ENCODE assay signal across 12 cellular contexts in the genomic region with DNA sequence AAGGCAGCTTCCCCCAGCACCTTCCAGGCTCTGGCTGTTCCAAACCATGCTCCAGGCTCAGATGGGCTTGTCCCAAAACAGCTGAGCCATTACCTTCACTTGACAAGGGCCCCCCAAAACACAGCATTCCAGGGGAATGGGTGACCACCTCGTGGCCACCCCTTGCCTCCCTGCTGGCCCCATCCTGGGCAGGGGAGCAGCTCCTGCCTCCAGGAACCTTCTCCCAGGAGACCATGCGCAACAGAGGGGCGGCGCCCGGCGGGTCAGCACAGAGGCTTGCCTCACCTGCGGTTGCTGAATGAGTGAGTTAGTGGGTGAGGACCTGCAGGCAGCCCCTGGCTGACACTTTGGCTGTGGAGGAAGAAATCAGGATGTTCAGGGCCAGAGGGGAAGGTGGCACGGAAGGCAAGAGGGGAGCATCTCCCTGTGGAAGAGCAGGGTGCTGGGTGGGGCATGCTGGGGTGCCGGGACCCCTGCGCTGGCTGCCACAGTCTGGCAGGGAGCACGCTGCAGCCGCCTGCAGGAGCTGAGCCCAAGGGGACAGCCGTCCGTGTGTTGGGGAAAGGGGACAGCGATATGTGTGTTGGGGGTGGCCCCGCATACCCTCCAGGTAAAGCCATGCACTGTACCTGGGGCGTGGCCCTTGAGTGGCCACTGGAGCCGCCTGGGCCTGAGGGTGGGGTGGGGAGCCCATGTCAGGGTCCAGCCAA. TPM values are rescaled to one million over a fixed set of nuclear protein-coding genes. Genes with fewer than 3 reads are reported as not detected.
A peak's percentile ranks its signal among the peaks of the same experiment; 100 is the strongest.
DNase-seq lines count a peak whose midpoint lies in the region; ATAC-seq, FAIRE-seq and TF ChIP-seq lines count a peak whose summit lies in the region.
"Had no signal": no experiment of that assay in that cellular context is flagged by ENCODE, and none has a peak within 500 bp of the region (broad histone marks: within the 10 kb centered on the region; RNA-seq: fewer than 3 reads in every experiment).

No MANE protein-coding gene starts in this region.

- no TSS peak for BruUV-seq in MCF 10A (replicated peaks; lab: Mats Ljungman, UMichigan)
- BruUV-seq in HepG2 (replicated peaks; lab: Mats Ljungman, UMichigan) = no TSS peak

- H3K27ac ChIP-seq in breast epithelium (peak overlapping the region in 1 of 2 donors; percentile 19), RWPE1 (peak overlapping the region; percentile 57), HepG2 (ENCODE audit: extremely low read length, insufficient read depth, low read length) (no peak overlapping the region), subcutaneous abdominal adipose tissue (ENCODE audit: low read depth, low read length) (peak overlapping the region; percentile 50)
- H3K27ac ChIP-seq: epithelial cell of prostate had no signal

- H3K27ac Mint-ChIP-seq in MCF 10A (ENCODE audit: low read depth, unreplicated experiment) = no peak overlapping the region

- no peak for TF ChIP-seq EP300 in HepG2 (IDR thresholded peaks at IDR 0.05; ENCODE audit: low read depth in 2 of 2, low read length in 2 of 2)
- no peak for TF ChIP-seq EP300 in HepG2 (CRISPR knock-in tag; IDR thresholded peaks at IDR 0.05; ENCODE audit: borderline replicate concordance)

- DNase-seq in MCF 10A (ENCODE audit: unreplicated experiment) (peak; percentile 35), breast epithelium (ENCODE audit: low spot score in 2 of 2) (no peak), RWPE1 (ENCODE audit: low spot score) (no peak), HepG2 (ENCODE audit: low spot score) (no peak), HT-29 (ENCODE audit: low spot score) (no peak)
- DNase-seq: C1 segment of cervical spinal cord, NCI-H1694 treated with DMSO at 0.1 percent for 48 hours, T-helper 9 cell had no signal

- no peaks in the 10 kb centered on the region for H4K20me1 ChIP-seq in HepG2 (ENCODE audit: insufficient read depth, low read length)

- no peak for TF ChIP-seq POLR2A in breast epithelium (IDR thresholded peaks at IDR 0.05)
- no peak for TF ChIP-seq POLR2A in HepG2 (IDR thresholded peaks at IDR 0.05; ENCODE audit: insufficient read depth in 1 of 2, low read depth in 2 of 2, low read length in 2 of 2)

- H3K4me2 ChIP-seq in HepG2 (ENCODE audit: low read depth, low read length) = peak overlapping the region; percentile 33; the same call in 1 of the 2 replicates

- no peak overlapping the region for H3K4me3 Mint-ChIP-seq in MCF 10A (ENCODE audit: unreplicated experiment)

- POLR2A ChIA-PET in MCF 10A (lab: Yijun Ruan, JAX) = interaction anchor here (0.7 to 1.1 kb wide), 3 partner anchors 27 to 221 kb away, joined by 3 to 5 read pairs (median 4); no protein-coding TSS in a partner anchor
- POLR2A ChIA-PET in RWPE1 (lab: Yijun Ruan, JAX; ENCODE audit: low non-redundant PET) = interaction anchor here (0.6 kb wide), 1 partner anchor 88 kb away, joined by 3 read pairs; no protein-coding TSS in a partner anchor
- POLR2A ChIA-PET in HepG2 (lab: Yijun Ruan, JAX) = interaction anchor here (1.4 kb wide), 1 partner anchor 67 kb away, joined by 4 read pairs; no protein-coding TSS in a partner anchor

- H3K4me1 ChIP-seq in breast epithelium = peaks cover 6 to 22% of the 10 kb centered on the region in 2 donors
- H3K4me1 ChIP-seq in HepG2 (ENCODE audit: insufficient read depth, low read length) = peaks cover 78% of the 10 kb centered on the region
- H3K4me1 ChIP-seq in subcutaneous abdominal adipose tissue (ENCODE audit: control insufficient read depth in 5 of 5, insufficient read depth in 5 of 5, low read length in 5 of 5) = peaks cover 2 to 58% (median 39%) of the 10 kb centered on the region in 5 donors

- no peaks in the 10 kb centered on the region for H3K79me2 ChIP-seq in HepG2 (ENCODE audit: insufficient read depth, low read length)

- H3K9me3 ChIP-seq in breast epithelium (no peaks in the 10 kb centered on the region), HepG2 (ENCODE audit: low read length) (no peaks in the 10 kb centered on the region), subcutaneous abdominal adipose tissue (ENCODE audit: control insufficient read depth in 5 of 5, low read length in 5 of 5) (no peaks in the 10 kb centered on the region)

- WGBS in HepG2 (ENCODE audit: low lambda C conversion rate) = 38% methylated on average over 11 of the region's 18 CpGs

- no peak for ATAC-seq in HepG2
- ATAC-seq in HG03457 (IDR thresholded peaks at IDR 0.05; ENCODE audit: unreplicated experiment) = no peak
- ATAC-seq in HG02938 (IDR thresholded peaks at IDR 0.05; ENCODE audit: unreplicated experiment) = no peak

- H3K9me3 Mint-ChIP-seq in MCF 10A (ENCODE audit: unreplicated experiment) = no peaks in the 10 kb centered on the region

- H3K36me3 Mint-ChIP-seq in MCF 10A (ENCODE audit: insufficient read depth, unreplicated experiment) = peaks cover 7% of the 10 kb centered on the region

- H2AFZ ChIP-seq in HepG2 (ENCODE audit: low read length) = no peak overlapping the region

- no peak overlapping the region for H3K4me3 ChIP-seq in breast epithelium
- peak overlapping the region in 1 of 3 experiments; percentile 8; a peak in 1 of 6 replicates for H3K4me3 ChIP-seq in HepG2 (replicated peaks in 1 of 3; ENCODE audit: insufficient read depth in 1 of 3, low read depth in 2 of 3, low read length in 3 of 3)
- no peak overlapping the region for H3K4me3 ChIP-seq in subcutaneous abdominal adipose tissue (ENCODE audit: low read depth in 1 of 5, low read length in 5 of 5)

- no peak overlapping the region for H3K9ac ChIP-seq in HepG2 (ENCODE audit: insufficient read depth, low read depth, low read length)
- peak overlapping the region in 1 of 5 donors; percentile 52 for H3K9ac ChIP-seq in subcutaneous abdominal adipose tissue (ENCODE audit: low read length in 5 of 5)

- H3K27me3 ChIP-seq in breast epithelium = no peaks in the 10 kb centered on the region
- peaks cover 0 to 3% of the 10 kb centered on the region in 2 experiments; a peak in 1 of 5 replicates for H3K27me3 ChIP-seq in HepG2 (ENCODE audit: control insufficient read depth in 1 of 2, insufficient read depth in 2 of 2, low read length in 2 of 2)
- peaks cover 0 to 3% (median under 1%) of the 10 kb centered on the region in 5 donors for H3K27me3 ChIP-seq in subcutaneous abdominal adipose tissue (ENCODE audit: control insufficient read depth in 5 of 5, insufficient read depth in 4 of 5, low read length in 5 of 5)

- no peak for TF ChIP-seq CTCF in MCF 10A (IDR thresholded peaks at IDR 0.05; ENCODE audit: unreplicated experiment)
- TF ChIP-seq CTCF in breast epithelium (IDR thresholded peaks at IDR 0.05) = no peak
- no peak for TF ChIP-seq CTCF in RWPE1 (conservative IDR thresholded peaks at IDR 0.05; ENCODE audit: low read depth)
- TF ChIP-seq CTCF in HepG2 (CRISPR knock-in tag; IDR thresholded peaks at IDR 0.05) = no peak

- CTCF ChIA-PET in MCF 10A (lab: Yijun Ruan, JAX) = interaction anchor here (0.6 to 1.4 kb wide), 8 partner anchors 9 to 681 kb away, joined by 3 to 8 read pairs (median 4); no protein-coding TSS in a partner anchor
- CTCF ChIA-PET in RWPE1 (lab: Yijun Ruan, JAX) = interaction anchor here (0.6 to 1.2 kb wide), 4 partner anchors 33 to 284 kb away, joined by 3 read pairs; no protein-coding TSS in a partner anchor
- CTCF ChIA-PET in HepG2 (lab: Yijun Ruan, JAX; ENCODE audit: low intra/inter-chr PET ratio, low total read pairs) = interaction anchor here (1.9 kb wide), 1 partner anchor 63 kb away, joined by 13 read pairs; no protein-coding TSS in a partner anchor

- peaks cover 20% of the 10 kb centered on the region for H3K4me1 Mint-ChIP-seq in MCF 10A (ENCODE audit: insufficient read depth, unreplicated experiment)

- TF ChIP-seq RAD21 in HepG2 (CRISPR knock-in tag; IDR thresholded peaks at IDR 0.05) = no peak

- no peaks in the 10 kb centered on the region for H3K27me3 Mint-ChIP-seq in MCF 10A (ENCODE audit: insufficient read depth, unreplicated experiment)

- no peak for FAIRE-seq in HepG2 (lab: Jason Lieb, UNC)

- in situ Hi-C loops in HepG2 (cut with HindIII; ENCODE audit: extremely low pct_ligation_motif_present, low pct_unique_long_range_greater_than_20kb) = loop anchor here (5.0 kb wide), 2 partner anchors 64 to 229 kb away; no protein-coding TSS in a partner anchor

- intact Hi-C loops in MCF 10A (cut with micrococcal nuclease) (no loop called here), breast epithelium (cut with DNase I; ENCODE audit: low total_unique reads) (loop anchor here (10.0 kb wide), 1 partner anchor 227 kb away; no protein-coding TSS in a partner anchor), HepG2 (cut with micrococcal nuclease; ENCODE audit: unreplicated experiment) (loop anchor here (2.0 kb wide), 1 partner anchor 229 kb away; no protein-coding TSS in a partner anchor)

- H3K36me3 ChIP-seq in breast epithelium = no peaks in the 10 kb centered on the region
- H3K36me3 ChIP-seq in HepG2 (replicated peaks in 1 of 2; ENCODE audit: control insufficient read depth in 1 of 2, insufficient read depth in 2 of 2, low read length in 2 of 2) = no peaks in the 10 kb centered on the region
- H3K36me3 ChIP-seq in subcutaneous abdominal adipose tissue (ENCODE audit: control insufficient read depth in 5 of 5, insufficient read depth in 5 of 5, low read length in 5 of 5) = no peaks in the 10 kb centered on the region

RNA-seq across cellular contexts. Expression of a gene that starts 54.7 kb away (rescaled TPM):
- total RNA-seq in MCF 10A (2022) (10.0 and 13.0 TPM in 2 replicates), breast epithelium (10 to 100 TPM; 10.7 to 15.5 (median 13.4) TPM), HepG2 (2016; rRNA removed; fragmentation: Illumina TruSeq; extraction: Trizol) (3.5 and 4.7 TPM in 2 replicates)
- 1.3 and 1.8 TPM in 2 replicates for total RNA-seq in HepG2 (2016; cell fraction: cytosol; rRNA removed; fragmentation: Illumina TruSeq; extraction: Trizol; ENCODE audit: low read depth)
- 3.2 and 5.1 TPM in 2 replicates for total RNA-seq in HepG2 (2016; cell fraction: insoluble cytoplasmic fraction; rRNA removed; fragmentation: Illumina TruSeq; extraction: Trizol)
- 3.2 and 3.7 TPM in 2 replicates for total RNA-seq in HepG2 (2016; cell fraction: membrane; rRNA removed; fragmentation: Illumina TruSeq; extraction: Trizol)
- 2.9 and 3.1 TPM in 2 replicates for total RNA-seq in HepG2 (2016; cell fraction: nucleus; rRNA removed; fragmentation: Illumina TruSeq; extraction: Trizol)
- 2.3 and 3.7 TPM in 2 replicates for polyA plus RNA-seq in HepG2 (2011; rRNA removed)
- polyA plus RNA-seq in HepG2 (2011; cell fraction: cytosol; rRNA removed) = 3.1 and 4.4 TPM in 2 replicates
- 12.7 and 14.5 TPM in 2 replicates for polyA plus RNA-seq in HepG2 (2011; cell fraction: nucleus; rRNA removed)
- polyA plus RNA-seq in HepG2 (2012) = 2.3 and 4.1 TPM in 2 replicates
- 1.2 and 1.3 TPM in 2 replicates for polyA plus RNA-seq in HepG2 (2016; cell fraction: cytosol; fragmentation: Illumina TruSeq; extraction: Trizol; ENCODE audit: low read depth)
- 2.8 and 3.2 TPM in 2 replicates for polyA plus RNA-seq in HepG2 (2016; cell fraction: insoluble cytoplasmic fraction; fragmentation: Illumina TruSeq; extraction: Trizol; ENCODE audit: low read depth)
- polyA plus RNA-seq in HepG2 (2016; cell fraction: membrane; fragmentation: Illumina TruSeq; extraction: Trizol; ENCODE audit: low read depth) = 2.2 and 2.3 TPM in 2 replicates
- 5.4 and 5.6 TPM in 2 replicates for polyA plus RNA-seq in HepG2 (2016; cell fraction: nucleus; fragmentation: Illumina TruSeq; extraction: Trizol; ENCODE audit: insufficient read depth, low read depth)
- 3.9 and 6.3 TPM in 2 replicates for polyA minus RNA-seq in HepG2 (2011; rRNA and poly(A)+ RNA removed; ENCODE audit: low replicate concordance)
- 4.8 and 5.9 TPM in 2 replicates for polyA minus RNA-seq in HepG2 (2011; cell fraction: cytosol; rRNA and poly(A)+ RNA removed)
- polyA minus RNA-seq in HepG2 (2011; cell fraction: nucleus; rRNA and poly(A)+ RNA removed) = 2.7 and 3.5 TPM in 2 replicates
- total RNA-seq in HT-29 (2014; rRNA removed; shearing (Covaris generic)) = 73.4 and 79.9 TPM in 2 replicates
